In genomic region chr3:167917969-167918368, GRCh38 we compare ENCODE assay signal across 1 cellular context.
TF ChIP-seq lines count a peak whose summit lies in the region.

No MANE protein-coding gene starts in this region.

TF ChIP-seq in HEK293, 187 proteins besides CTCF, POLR2A, EP300 and RAD21 (continued from another document):
- TF ChIP-seq ZNF639 (tag by site-specific recombination; IDR thresholded peaks at IDR 0.05): 0 out of 2 replicates have a peak, but pooled peaks have one; percentile 20
- TF ChIP-seq, protein P1, sequence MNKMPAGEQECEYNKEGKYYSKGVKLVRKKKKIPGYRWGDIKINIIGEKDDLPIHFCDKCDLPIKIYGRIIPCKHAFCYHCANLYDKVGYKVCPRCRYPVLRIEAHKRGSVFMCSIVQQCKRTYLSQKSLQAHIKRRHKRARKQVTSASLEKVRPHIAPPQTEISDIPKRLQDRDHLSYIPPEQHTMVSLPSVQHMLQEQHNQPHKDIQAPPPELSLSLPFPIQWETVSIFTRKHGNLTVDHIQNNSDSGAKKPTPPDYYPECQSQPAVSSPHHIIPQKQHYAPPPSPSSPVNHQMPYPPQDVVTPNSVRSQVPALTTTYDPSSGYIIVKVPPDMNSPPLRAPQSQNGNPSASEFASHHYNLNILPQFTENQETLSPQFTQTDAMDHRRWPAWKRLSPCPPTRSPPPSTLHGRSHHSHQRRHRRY (tag by site-specific recombination; IDR thresholded peaks at IDR 0.05): no peak
- 0 out of 2 replicates have a peak, but pooled peaks have one; percentile 18 for TF ChIP-seq ZEB2 (tag by site-specific recombination; IDR thresholded peaks at IDR 0.05)
- TF ChIP-seq, protein P2, sequence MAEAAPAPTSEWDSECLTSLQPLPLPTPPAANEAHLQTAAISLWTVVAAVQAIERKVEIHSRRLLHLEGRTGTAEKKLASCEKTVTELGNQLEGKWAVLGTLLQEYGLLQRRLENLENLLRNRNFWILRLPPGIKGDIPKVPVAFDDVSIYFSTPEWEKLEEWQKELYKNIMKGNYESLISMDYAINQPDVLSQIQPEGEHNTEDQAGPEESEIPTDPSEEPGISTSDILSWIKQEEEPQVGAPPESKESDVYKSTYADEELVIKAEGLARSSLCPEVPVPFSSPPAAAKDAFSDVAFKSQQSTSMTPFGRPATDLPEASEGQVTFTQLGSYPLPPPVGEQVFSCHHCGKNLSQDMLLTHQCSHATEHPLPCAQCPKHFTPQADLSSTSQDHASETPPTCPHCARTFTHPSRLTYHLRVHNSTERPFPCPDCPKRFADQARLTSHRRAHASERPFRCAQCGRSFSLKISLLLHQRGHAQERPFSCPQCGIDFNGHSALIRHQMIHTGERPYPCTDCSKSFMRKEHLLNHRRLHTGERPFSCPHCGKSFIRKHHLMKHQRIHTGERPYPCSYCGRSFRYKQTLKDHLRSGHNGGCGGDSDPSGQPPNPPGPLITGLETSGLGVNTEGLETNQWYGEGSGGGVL (tag by site-specific recombination; IDR thresholded peaks at IDR 0.05): no peak
- peak; percentile 55; the same call in 1 of the 2 replicates for TF ChIP-seq ZNF629 (tag by site-specific recombination; IDR thresholded peaks at IDR 0.05)
- TF ChIP-seq, protein P3, sequence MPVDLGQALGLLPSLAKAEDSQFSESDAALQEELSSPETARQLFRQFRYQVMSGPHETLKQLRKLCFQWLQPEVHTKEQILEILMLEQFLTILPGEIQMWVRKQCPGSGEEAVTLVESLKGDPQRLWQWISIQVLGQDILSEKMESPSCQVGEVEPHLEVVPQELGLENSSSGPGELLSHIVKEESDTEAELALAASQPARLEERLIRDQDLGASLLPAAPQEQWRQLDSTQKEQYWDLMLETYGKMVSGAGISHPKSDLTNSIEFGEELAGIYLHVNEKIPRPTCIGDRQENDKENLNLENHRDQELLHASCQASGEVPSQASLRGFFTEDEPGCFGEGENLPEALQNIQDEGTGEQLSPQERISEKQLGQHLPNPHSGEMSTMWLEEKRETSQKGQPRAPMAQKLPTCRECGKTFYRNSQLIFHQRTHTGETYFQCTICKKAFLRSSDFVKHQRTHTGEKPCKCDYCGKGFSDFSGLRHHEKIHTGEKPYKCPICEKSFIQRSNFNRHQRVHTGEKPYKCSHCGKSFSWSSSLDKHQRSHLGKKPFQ (tag by site-specific recombination; IDR thresholded peaks at IDR 0.05): peak; percentile 51; the same call in 1 of the 2 replicates
- TF ChIP-seq ZNF777 (tag by site-specific recombination; IDR thresholded peaks at IDR 0.05; ENCODE audit: borderline replicate concordance): no peak
- peak; percentile 87 for TF ChIP-seq OSR2 (tag by site-specific recombination; IDR thresholded peaks at IDR 0.05)
- TF ChIP-seq GLI4 (tag by site-specific recombination; IDR thresholded peaks at IDR 0.05): no peak
- TF ChIP-seq ZNF747 (tag by site-specific recombination; IDR thresholded peaks at IDR 0.05): no peak
- TF ChIP-seq ZNF518A (tag by site-specific recombination; conservative IDR thresholded peaks at IDR 0.05; ENCODE audit: low read depth): no peak
- TF ChIP-seq, protein P4, sequence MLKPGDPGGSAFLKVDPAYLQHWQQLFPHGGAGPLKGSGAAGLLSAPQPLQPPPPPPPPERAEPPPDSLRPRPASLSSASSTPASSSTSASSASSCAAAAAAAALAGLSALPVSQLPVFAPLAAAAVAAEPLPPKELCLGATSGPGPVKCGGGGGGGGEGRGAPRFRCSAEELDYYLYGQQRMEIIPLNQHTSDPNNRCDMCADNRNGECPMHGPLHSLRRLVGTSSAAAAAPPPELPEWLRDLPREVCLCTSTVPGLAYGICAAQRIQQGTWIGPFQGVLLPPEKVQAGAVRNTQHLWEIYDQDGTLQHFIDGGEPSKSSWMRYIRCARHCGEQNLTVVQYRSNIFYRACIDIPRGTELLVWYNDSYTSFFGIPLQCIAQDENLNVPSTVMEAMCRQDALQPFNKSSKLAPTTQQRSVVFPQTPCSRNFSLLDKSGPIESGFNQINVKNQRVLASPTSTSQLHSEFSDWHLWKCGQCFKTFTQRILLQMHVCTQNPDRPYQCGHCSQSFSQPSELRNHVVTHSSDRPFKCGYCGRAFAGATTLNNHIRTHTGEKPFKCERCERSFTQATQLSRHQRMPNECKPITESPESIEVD (tag by site-specific recombination; IDR thresholded peaks at IDR 0.05): peak; percentile 88
- TF ChIP-seq ZNF362 (tag by site-specific recombination; IDR thresholded peaks at IDR 0.05): peak; percentile 92
- TF ChIP-seq, protein P5, sequence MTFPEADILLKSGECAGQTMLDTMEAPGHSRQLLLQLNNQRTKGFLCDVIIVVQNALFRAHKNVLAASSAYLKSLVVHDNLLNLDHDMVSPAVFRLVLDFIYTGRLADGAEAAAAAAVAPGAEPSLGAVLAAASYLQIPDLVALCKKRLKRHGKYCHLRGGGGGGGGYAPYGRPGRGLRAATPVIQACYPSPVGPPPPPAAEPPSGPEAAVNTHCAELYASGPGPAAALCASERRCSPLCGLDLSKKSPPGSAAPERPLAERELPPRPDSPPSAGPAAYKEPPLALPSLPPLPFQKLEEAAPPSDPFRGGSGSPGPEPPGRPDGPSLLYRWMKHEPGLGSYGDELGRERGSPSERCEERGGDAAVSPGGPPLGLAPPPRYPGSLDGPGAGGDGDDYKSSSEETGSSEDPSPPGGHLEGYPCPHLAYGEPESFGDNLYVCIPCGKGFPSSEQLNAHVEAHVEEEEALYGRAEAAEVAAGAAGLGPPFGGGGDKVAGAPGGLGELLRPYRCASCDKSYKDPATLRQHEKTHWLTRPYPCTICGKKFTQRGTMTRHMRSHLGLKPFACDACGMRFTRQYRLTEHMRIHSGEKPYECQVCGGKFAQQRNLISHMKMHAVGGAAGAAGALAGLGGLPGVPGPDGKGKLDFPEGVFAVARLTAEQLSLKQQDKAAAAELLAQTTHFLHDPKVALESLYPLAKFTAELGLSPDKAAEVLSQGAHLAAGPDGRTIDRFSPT (tag by site-specific recombination; IDR thresholded peaks at IDR 0.05): peak; percentile 54
- TF ChIP-seq GLI2 (tag by site-specific recombination; IDR thresholded peaks at IDR 0.05; ENCODE audit: borderline replicate concordance, low read depth): 0 out of 2 replicates have a peak, but pooled peaks have one; percentile 44
- TF ChIP-seq ZSCAN30 (tag by site-specific recombination; IDR thresholded peaks at IDR 0.05): 0 out of 2 replicates have a peak, but pooled peaks have one; percentile 26
- 0 out of 2 replicates have a peak, but pooled peaks have one; percentile 8 for TF ChIP-seq GLIS1 (tag by site-specific recombination; IDR thresholded peaks at IDR 0.05)
- 0 out of 2 replicates have a peak, but pooled peaks have one; percentile 25 for TF ChIP-seq SCRT1 (tag by site-specific recombination; IDR thresholded peaks at IDR 0.05; ENCODE audit: borderline replicate concordance)
- TF ChIP-seq SCRT2 (tag by site-specific recombination; IDR thresholded peaks at IDR 0.05): peak; percentile 40; the same call in 1 of the 2 replicates
- 0 out of 2 replicates have a peak, but pooled peaks have one; percentile 39 for TF ChIP-seq KLF8 (tag by site-specific recombination; IDR thresholded peaks at IDR 0.05)
- TF ChIP-seq, protein P6, sequence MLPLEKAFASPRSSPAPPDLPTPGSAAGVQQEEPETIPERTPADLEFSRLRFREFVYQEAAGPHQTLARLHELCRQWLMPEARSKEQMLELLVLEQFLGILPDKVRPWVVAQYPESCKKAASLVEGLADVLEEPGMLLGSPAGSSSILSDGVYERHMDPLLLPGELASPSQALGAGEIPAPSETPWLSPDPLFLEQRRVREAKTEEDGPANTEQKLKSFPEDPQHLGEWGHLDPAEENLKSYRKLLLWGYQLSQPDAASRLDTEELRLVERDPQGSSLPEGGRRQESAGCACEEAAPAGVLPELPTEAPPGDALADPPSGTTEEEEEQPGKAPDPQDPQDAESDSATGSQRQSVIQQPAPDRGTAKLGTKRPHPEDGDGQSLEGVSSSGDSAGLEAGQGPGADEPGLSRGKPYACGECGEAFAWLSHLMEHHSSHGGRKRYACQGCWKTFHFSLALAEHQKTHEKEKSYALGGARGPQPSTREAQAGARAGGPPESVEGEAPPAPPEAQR (tag by site-specific recombination; IDR thresholded peaks at IDR 0.05): no peak
- peak; percentile 41; the same call in 1 of the 2 replicates for TF ChIP-seq ZNF394 (tag by site-specific recombination; IDR thresholded peaks at IDR 0.05; ENCODE audit: borderline replicate concordance)
